22 cellular contexts compared by ENCODE assay signal in the genomic region with DNA sequence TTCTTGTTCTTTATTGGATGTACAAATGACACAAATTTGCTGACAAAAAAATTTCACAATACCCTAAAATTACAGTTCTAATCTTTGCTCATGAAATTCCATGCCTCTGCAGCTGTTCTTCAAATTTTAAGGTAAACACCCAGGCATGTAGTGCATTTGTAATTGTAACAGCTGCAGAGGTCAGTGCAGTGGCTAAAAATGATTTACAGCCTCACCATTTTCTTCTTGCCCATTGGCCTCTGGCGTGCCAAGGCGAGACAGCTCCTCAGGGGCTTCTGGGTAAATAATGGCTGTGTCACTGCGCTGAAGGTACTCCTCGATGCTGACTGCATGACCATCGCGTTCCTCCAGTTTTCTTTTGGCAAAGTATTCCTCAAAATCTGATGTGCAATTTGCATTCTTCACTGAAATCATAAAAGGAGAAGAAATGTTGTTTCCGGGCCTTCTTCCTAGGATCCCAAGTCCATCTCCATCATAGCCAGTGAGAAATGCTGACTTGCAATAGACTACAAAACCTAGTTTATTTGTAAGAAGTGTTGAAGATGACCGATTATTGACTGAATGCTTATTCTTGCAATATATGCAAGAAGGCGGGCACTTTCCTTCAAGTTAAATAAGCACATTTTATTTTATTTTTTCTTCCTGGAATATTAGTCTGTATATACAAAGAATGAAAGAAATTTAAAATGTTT.
DNase-seq lines count a peak whose midpoint lies in the region; ATAC-seq and TF ChIP-seq lines count a peak whose summit lies in the region.
"Had no signal": no experiment of that assay in that cellular context is flagged by ENCODE, and none has a peak within 500 bp of the region (broad histone marks: within the 10 kb centered on the region; RNA-seq: fewer than 3 reads in every experiment).

No MANE protein-coding gene starts in this region.

- no peaks in the 10 kb centered on the region for H3F3A ChIP-seq in neural progenitor cell (ENCODE audit: low read depth)

- no peaks in the 10 kb centered on the region for H3K27me3 ChIP-seq in heart left ventricle
- no peaks in the 10 kb centered on the region for H3K27me3 ChIP-seq in neural progenitor cell
- no peaks in the 10 kb centered on the region for H3K27me3 ChIP-seq in upper lobe of right lung
- H3K27me3 ChIP-seq: BE2C, upper lobe of left lung had no signal

- WGBS in heart left ventricle, 4 donors = 90 to 94% (median 91%) methylated on average over 9 of the region's 9 CpGs

- H3K4me2 ChIP-seq in neural progenitor cell = no peak overlapping the region
- H3K4me2 ChIP-seq: GM23338, PC-9 had no signal

- peak overlapping the region in 8 of 12 donors; percentile 11 to 58 (median 42) for H3K27ac ChIP-seq in heart left ventricle
- peak overlapping the region; percentile 22 for H3K27ac ChIP-seq in neural progenitor cell
- H3K27ac ChIP-seq in upper lobe of right lung = no peak overlapping the region
- H3K27ac ChIP-seq: PC-9 had no signal

- no peak overlapping the region for H3K4me3 Mint-ChIP-seq in neural progenitor cell
- H3K4me3 Mint-ChIP-seq in activated naive CD8-positive, alpha-beta T cell treated with anti-CD3 and anti-CD28 coated beads, Interleukin-2, amount 50 U/mL, for 24 hours = no peak overlapping the region
- H3K4me3 Mint-ChIP-seq: activated T-cell treated with anti-CD3 and anti-CD28 coated beads, Interleukin-2, amount 50 U/mL, for 72 hours; GM23338 had no signal

- no peak for TF ChIP-seq POLR2A in heart left ventricle (IDR thresholded peaks at IDR 0.05)

- no peak overlapping the region for H3K27ac Mint-ChIP-seq in neural progenitor cell
- no peak overlapping the region for H3K27ac Mint-ChIP-seq in activated naive CD8-positive, alpha-beta T cell treated with anti-CD3 and anti-CD28 coated beads, Interleukin-2, amount 50 U/mL, for 24 hours
- H3K27ac Mint-ChIP-seq: activated naive CD4-positive, alpha-beta T cell treated with anti-CD3 and anti-CD28 coated beads, Interleukin-2, amount 50 U/mL, for 72 hours; activated T-cell treated with anti-CD3 and anti-CD28 coated beads, Interleukin-2, amount 50 U/mL, for 72 hours; GM23338 had no signal

- H3K9me3 ChIP-seq in heart left ventricle (no peaks in the 10 kb centered on the region), neural progenitor cell (ENCODE audit: low read depth) (no peaks in the 10 kb centered on the region), upper lobe of right lung (no peaks in the 10 kb centered on the region)
- H3K9me3 ChIP-seq: BE2C, upper lobe of left lung had no signal

- TF ChIP-seq CTCF in heart left ventricle (IDR thresholded peaks at IDR 0.05) (no peak), neural progenitor cell (IDR thresholded peaks at IDR 0.05) (no peak), upper lobe of right lung (IDR thresholded peaks at IDR 0.05) (no peak)

- peaks cover 0 to 97% (median 55%) of the 10 kb centered on the region in 9 donors for H3K36me3 ChIP-seq in heart left ventricle
- H3K36me3 ChIP-seq in neural progenitor cell = peaks cover 24% of the 10 kb centered on the region
- peaks cover 57% of the 10 kb centered on the region for H3K36me3 ChIP-seq in upper lobe of right lung
- H3K36me3 ChIP-seq: BE2C had no signal

- intact Hi-C loops in Right ventricle myocardium inferior (cut with DNase I) = loop anchor here (2.0 to 5.0 kb wide), 2 partner anchors 22 to 113 kb away; no protein-coding TSS in a partner anchor
- intact Hi-C loops in cardiac septum (cut with DNase I) = loop anchor here (5.0 kb wide), 1 partner anchor 98 kb away; no protein-coding TSS in a partner anchor
- intact Hi-C loops in heart left ventricle (cut with DNase I) = loop anchor here in 2 of 10 donors (2.0 to 10.0 kb wide), 2 partner anchors 72 to 110 kb away; a partner anchor contains a TSS
- intact Hi-C loops in upper lobe of right lung (cut with DNase I) = no loop called here

- peaks cover 59% of the 10 kb centered on the region for H3K36me3 Mint-ChIP-seq in neural progenitor cell
- peaks cover 52% of the 10 kb centered on the region for H3K36me3 Mint-ChIP-seq in activated naive CD8-positive, alpha-beta T cell treated with anti-CD3 and anti-CD28 coated beads, Interleukin-2, amount 50 U/mL, for 24 hours (ENCODE audit: low read depth)
- H3K36me3 Mint-ChIP-seq: activated naive CD4-positive, alpha-beta T cell treated with anti-CD3 and anti-CD28 coated beads, Interleukin-2, amount 50 U/mL, for 72 hours had no signal

- no peaks in the 10 kb centered on the region for H3K9me3 Mint-ChIP-seq in neural progenitor cell
- H3K9me3 Mint-ChIP-seq in activated naive CD8-positive, alpha-beta T cell treated with anti-CD3 and anti-CD28 coated beads, Interleukin-2, amount 50 U/mL, for 24 hours = no peaks in the 10 kb centered on the region
- H3K9me3 Mint-ChIP-seq: activated T-cell treated with anti-CD3 and anti-CD28 coated beads, Interleukin-2, amount 50 U/mL, for 72 hours; brain; GM23338; stimulated activated naive B cell treated with anti-CD40 and anti-IgM and Interleukin-4, amounts not matched to agents 10 μg/mL and 1 μg/mL and 100 μg/mL, for 72 hours had no signal

- H3K4me3 ChIP-seq in heart left ventricle = no peak overlapping the region
- H3K4me3 ChIP-seq in neural progenitor cell = no peak overlapping the region
- no peak overlapping the region for H3K4me3 ChIP-seq in upper lobe of right lung
- H3K4me3 ChIP-seq: GM23338, PC-9, upper lobe of left lung had no signal

- H3K27me3 Mint-ChIP-seq in neural progenitor cell (ENCODE audit: insufficient read depth, low read depth) = no peaks in the 10 kb centered on the region
- H3K27me3 Mint-ChIP-seq in activated naive CD8-positive, alpha-beta T cell treated with anti-CD3 and anti-CD28 coated beads, Interleukin-2, amount 50 U/mL, for 24 hours = no peaks in the 10 kb centered on the region
- H3K27me3 Mint-ChIP-seq: brain; stimulated activated naive B cell treated with anti-CD40 and anti-IgM and Interleukin-4, amounts not matched to agents 10 μg/mL and 1 μg/mL and 100 μg/mL, for 72 hours had no signal

- H2AFZ ChIP-seq in neural progenitor cell (replicated peaks) = no peak overlapping the region
- H2AFZ ChIP-seq: GM23338, PC-9 had no signal

- H4K20me1 ChIP-seq in neural progenitor cell (ENCODE audit: low read depth) = no peaks in the 10 kb centered on the region

- H3K79me2 ChIP-seq in neural progenitor cell (ENCODE audit: low read depth) = peaks cover 6% of the 10 kb centered on the region

- H3K4me1 ChIP-seq in heart left ventricle (peaks cover 0 to 45% (median 17%) of the 10 kb centered on the region in 12 donors), neural progenitor cell (no peaks in the 10 kb centered on the region), upper lobe of right lung (peaks cover 6% of the 10 kb centered on the region)
- H3K4me1 ChIP-seq: BE2C had no signal

- no peak overlapping the region for H3K9ac ChIP-seq in neural progenitor cell

- ATAC-seq in Right ventricle myocardium inferior (peak; percentile 21), heart left ventricle (peak; percentile 23 to 46 (median 39)), upper lobe of right lung (peak; percentile 30), HG02970 (IDR thresholded peaks at IDR 0.05; ENCODE audit: low FRiP score, unreplicated experiment) (no peak)
- no peak for ATAC-seq in activated naive CD8-positive, alpha-beta T cell treated with anti-CD3 and anti-CD28 coated beads, Interleukin-2, amount 50 U/mL, for 24 hours
- ATAC-seq: activated CD4-positive, CD25-positive, alpha-beta regulatory T cell treated with anti-CD3 and anti-CD28 coated beads, Interleukin-2, amount 50 U/mL, for 24 hours; activated naive CD4-positive, alpha-beta T cell treated with anti-CD3 and anti-CD28 coated beads, Interleukin-2, amount 50 U/mL, for 72 hours; activated T-cell treated with anti-CD3 and anti-CD28 coated beads, Interleukin-2, amount 50 U/mL, for 72 hours; GM23338; stimulated activated naive B cell treated with anti-CD40 and anti-IgM and Interleukin-4, amounts not matched to agents 10 μg/mL and 1 μg/mL and 100 μg/mL, for 72 hours had no signal

- DNase-seq in Right ventricle myocardium inferior (ENCODE audit: missing footprints) (no peak), cardiac septum (ENCODE audit: low spot score) (no peak), heart left ventricle (peak in 1 of 5 donors; percentile 34), neural progenitor cell (ENCODE audit: low spot score) (no peak), upper lobe of right lung (no peak), OCI-M2 (lab: John Stamatoyannopoulos, UW; ENCODE audit: unreplicated experiment) (no peak)
- DNase-seq in activated naive CD8-positive, alpha-beta T cell treated with anti-CD3 and anti-CD28 coated beads, Interleukin-2, amount 50 U/mL, for 24 hours = no peak
- DNase-seq: 8988T; activated T-cell treated with anti-CD3 and anti-CD28 coated beads, Interleukin-2, amount 50 U/mL, for 72 hours; BE2C; cortex of kidney; kidney glomerular epithelial cell; NCI-H774; PC-9; stimulated activated naive B cell treated with anti-CD40 and anti-IgM and Interleukin-4, amounts not matched to agents 10 μg/mL and 1 μg/mL and 100 μg/mL, for 72 hours; T-helper 9 cell; upper lobe of left lung had no signal

- H3K4me1 Mint-ChIP-seq in neural progenitor cell = peaks cover 15% of the 10 kb centered on the region
- H3K4me1 Mint-ChIP-seq in activated naive CD8-positive, alpha-beta T cell treated with anti-CD3 and anti-CD28 coated beads, Interleukin-2, amount 50 U/mL, for 24 hours = peaks cover 14% of the 10 kb centered on the region

Comparison
In these comparisons a context has a peak if more than half of its experiments do, and no peak if none do; other contexts are left out.
1. ATAC-seq: peak in Right ventricle myocardium inferior (single experiment), heart left ventricle (4 of 4) and upper lobe of right lung (single experiment); none in activated naive CD8-positive, alpha-beta T cell treated with anti-CD3 and anti-CD28 coated beads, Interleukin-2, amount 50 U/mL, for 24 hours (single experiment) and HG02970 (single experiment).